9 cellular contexts compared by ENCODE assay signal in genomic region chr2:101473911-101474751, GRCh38. TPM values are rescaled to one million over a fixed set of nuclear protein-coding genes. Genes with fewer than 3 reads are reported as not detected.
DNase-seq lines count a peak whose midpoint lies in the region; ATAC-seq, FAIRE-seq and TF ChIP-seq lines count a peak whose summit lies in the region.
"Had no signal": no experiment of that assay in that cellular context is flagged by ENCODE, and none has a peak within 500 bp of the region (broad histone marks: within the 10 kb centered on the region; RNA-seq: fewer than 3 reads in every experiment).

No MANE protein-coding gene starts in this region.

- H3K4me1 Mint-ChIP-seq in activated CD4-positive, alpha-beta memory T cell treated with anti-CD3 and anti-CD28 coated beads for 36 hours (ENCODE audit: low read depth) = peaks cover 7% of the 10 kb centered on the region

- H3K27ac Mint-ChIP-seq in activated CD4-positive, alpha-beta memory T cell treated with anti-CD3 and anti-CD28 coated beads for 36 hours = peak overlapping the region; percentile 82

- peak; percentile 60 for TF ChIP-seq POLR2A in endothelial cell of umbilical vein (IDR thresholded peaks at IDR 0.05; ENCODE audit: low read depth, low read length)

- peaks cover 2% of the 10 kb centered on the region for H3K27me3 Mint-ChIP-seq in activated CD4-positive, alpha-beta memory T cell treated with anti-CD3 and anti-CD28 coated beads for 36 hours

- H3K9me3 Mint-ChIP-seq in activated CD4-positive, alpha-beta memory T cell treated with anti-CD3 and anti-CD28 coated beads for 36 hours = no peaks in the 10 kb centered on the region

- no peak for FAIRE-seq in endothelial cell of umbilical vein (lab: Jason Lieb, UNC)

- DNase-seq in AG08395 (ENCODE audit: low spot score) (peak; percentile 65), endothelial cell of umbilical vein (ENCODE audit: low read depth, low spot score) (no peak), midbrain (lab: John Stamatoyannopoulos, UW) (peak; percentile 41)
- peak; percentile 65 for DNase-seq in activated CD4-positive, alpha-beta memory T cell treated with anti-CD3 and anti-CD28 coated beads for 36 hours
- peak in 4 of 6 experiments; percentile 5 to 30 (median 24) for DNase-seq in stimulated activated naive CD4-positive, alpha-beta T cell (lab: John Stamatoyannopoulos, UW)

- no peaks in the 10 kb centered on the region for H4K20me1 ChIP-seq in endothelial cell of umbilical vein (replicated peaks; ENCODE audit: control insufficient read depth, extremely low read depth, insufficient read depth, low read length)

- H3K27ac ChIP-seq in HUES6 (ENCODE audit: low read depth, low read length) (no peak overlapping the region), endothelial cell of umbilical vein (ENCODE audit: insufficient read depth, low read depth, low read length) (peak overlapping the region; percentile 36)

- H3K4me1 ChIP-seq in HUES6 (ENCODE audit: control insufficient read depth, insufficient read depth, low read length) (peaks cover 7% of the 10 kb centered on the region), endothelial cell of umbilical vein (ENCODE audit: control insufficient read depth, extremely low read depth, insufficient read depth, low read length) (peaks cover 7% of the 10 kb centered on the region)

- no peak for TF ChIP-seq CTCF in endothelial cell of umbilical vein (IDR thresholded peaks at IDR 0.05; ENCODE audit: extremely low read depth in 1 of 2, insufficient read depth in 1 of 2, low read depth in 1 of 2, low read length in 2 of 2)

- H3K36me3 Mint-ChIP-seq in activated CD4-positive, alpha-beta memory T cell treated with anti-CD3 and anti-CD28 coated beads for 36 hours = no peaks in the 10 kb centered on the region

- POLR2A ChIA-PET in activated CD4-positive, alpha-beta memory T cell treated with anti-CD3 and anti-CD28 coated beads for 36 hours (lab: Charles Lee) = interaction anchor here (0.6 to 1.9 kb wide), 4 partner anchors 186 to 263 kb away, joined by 3 to 6 read pairs (median 4); no protein-coding TSS in a partner anchor
- POLR2A ChIA-PET in endothelial cell of umbilical vein (lab: Charles Lee) = interaction anchor here (1.0 kb wide), 1 partner anchor 9 kb away, joined by 3 read pairs; no protein-coding TSS in a partner anchor

- H3K9ac ChIP-seq in HUES6 (ENCODE audit: low read length) (peak overlapping the region; percentile 2), endothelial cell of umbilical vein (replicated peaks; ENCODE audit: extremely low read depth, insufficient read depth, low read length) (peak overlapping the region; percentile 54)

- CTCF ChIA-PET in activated CD4-positive, alpha-beta memory T cell treated with anti-CD3 and anti-CD28 coated beads for 36 hours (lab: Charles Lee) = interaction anchor here (0.9 to 2.3 kb wide), 4 partner anchors 55 to 409 kb away, joined by 3 to 9 read pairs (median 4); no protein-coding TSS in a partner anchor
- CTCF ChIA-PET in endothelial cell of umbilical vein (lab: Charles Lee) = interaction anchor here (0.6 to 2.3 kb wide), 6 partner anchors 12 to 357 kb away, joined by 3 to 5 read pairs (median 4); no protein-coding TSS in a partner anchor

- no peaks in the 10 kb centered on the region for H3K79me2 ChIP-seq in endothelial cell of umbilical vein (ENCODE audit: control insufficient read depth, insufficient read depth, low read length)

- H3K4me3 Mint-ChIP-seq in activated CD4-positive, alpha-beta memory T cell treated with anti-CD3 and anti-CD28 coated beads for 36 hours = peak overlapping the region; percentile 80

- H3K9me1 ChIP-seq in endothelial cell of umbilical vein (replicated peaks; ENCODE audit: control insufficient read depth, extremely low read depth, insufficient read depth, low read length) = no peaks in the 10 kb centered on the region

- ATAC-seq in GM18907 (IDR thresholded peaks at IDR 0.05; ENCODE audit: unreplicated experiment) = no peak
- ATAC-seq in HG03139 (IDR thresholded peaks at IDR 0.05; ENCODE audit: unreplicated experiment) = no peak

- intact Hi-C loops in activated CD4-positive, alpha-beta memory T cell treated with anti-CD3 and anti-CD28 coated beads for 36 hours (cut with micrococcal nuclease) = loop anchor here (2.0 kb wide), 1 partner anchor 43 kb away; no protein-coding TSS in a partner anchor
- intact Hi-C loops in endothelial cell of umbilical vein (cut with micrococcal nuclease) = no loop called here

- H3K9me3 ChIP-seq in HUES6 (ENCODE audit: control insufficient read depth, insufficient read depth, low read depth, low read length) (no peaks in the 10 kb centered on the region), endothelial cell of umbilical vein (replicated peaks; ENCODE audit: control insufficient read depth, insufficient read depth, low read length) (no peaks in the 10 kb centered on the region)

- peak overlapping the region; percentile 48 for H3K4me2 ChIP-seq in endothelial cell of umbilical vein (ENCODE audit: insufficient read depth, low read length)

- H3K36me3 ChIP-seq in HUES6 (ENCODE audit: control insufficient read depth, insufficient read depth, low read length) (no peaks in the 10 kb centered on the region), endothelial cell of umbilical vein (ENCODE audit: control insufficient read depth in 2 of 2, extremely low read depth in 1 of 2, insufficient read depth in 2 of 2, low read length in 2 of 2) (no peaks in the 10 kb centered on the region)

- H2AFZ ChIP-seq in endothelial cell of umbilical vein (ENCODE audit: low read depth, low read length) = peak overlapping the region; percentile 84

- dilution Hi-C loops in endothelial cell of umbilical vein (cut with MboI; ENCODE audit: extremely low pct_ligation_motif_present, low sequenced_read_pairs) = no loop called here

- peaks cover 23% of the 10 kb centered on the region for H3K27me3 ChIP-seq in HUES6 (ENCODE audit: control insufficient read depth, insufficient read depth, low read length)
- no peaks in the 10 kb centered on the region for H3K27me3 ChIP-seq in endothelial cell of umbilical vein (ENCODE audit: control insufficient read depth in 2 of 2, insufficient read depth in 2 of 2, low read length in 2 of 2)

- BruUV-seq in endothelial cell of umbilical vein (replicated peaks; lab: Mats Ljungman, UMichigan) = no TSS peak

- H3K4me3 ChIP-seq in HUES6 (ENCODE audit: low read depth, low read length) = peak overlapping the region; percentile 64
- peak overlapping the region; percentile 9 to 12 (median 10) for H3K4me3 ChIP-seq in endothelial cell of umbilical vein (replicated peaks in 1 of 3; ENCODE audit: insufficient read depth in 1 of 3, low read depth in 1 of 3, low read length in 3 of 3)

TF ChIP-seq in endothelial cell of umbilical vein, 7 proteins besides CTCF, POLR2A, EP300 and RAD21:
- TF ChIP-seq POLR2AphosphoS5 (IDR thresholded peaks at IDR 0.05; ENCODE audit: insufficient read depth, low read depth, low read length) = peak; percentile 77
- no peak for TF ChIP-seq EZH2 (IDR thresholded peaks at IDR 0.05; ENCODE audit: borderline replicate concordance, low read depth, low read length, severe bottlenecking)

RNA-seq across cellular contexts. Expression of gene RFX8, which starts 0.8 kb away (rescaled TPM):
- 1 to 10 TPM in 1 of 2 experiments, under 1 TPM in 1; 0.90 to 1.0 TPM for total RNA-seq in activated CD4-positive, alpha-beta memory T cell treated with anti-CD3 and anti-CD28 coated beads for 36 hours
- total RNA-seq in endothelial cell of umbilical vein = 0.46 and 1.00 TPM in 2 replicates
- 0.16 and 0.21 TPM in 2 replicates for polyA plus RNA-seq in endothelial cell of umbilical vein
- 0.05 TPM in 1 of 2 replicates, not detected in the other for polyA plus RNA-seq in endothelial cell of umbilical vein (2011; cell fraction: cytosol; rRNA removed)
- polyA plus RNA-seq in endothelial cell of umbilical vein (2011; cell fraction: nucleus; rRNA removed) = 0.88 and 1.2 TPM in 2 replicates
- polyA plus RNA-seq in endothelial cell of umbilical vein (2012) = 0.09 TPM in 1 of 2 replicates, not detected in the other
- 0.32 TPM in 1 of 2 replicates, not detected in the other for polyA minus RNA-seq in endothelial cell of umbilical vein
- not detected for polyA minus RNA-seq in endothelial cell of umbilical vein (2011; cell fraction: cytosol; rRNA and poly(A)+ RNA removed)
- 0.29 TPM in 1 of 2 replicates, not detected in the other for polyA minus RNA-seq in endothelial cell of umbilical vein (2011; cell fraction: nucleus; rRNA and poly(A)+ RNA removed)
- total RNA-seq: renal cortical epithelial cell had no signal
